1 cellular context compared by ENCODE assay signal in genomic region chr22:37639771-37640590, GRCh38.
A peak's percentile ranks its signal among the peaks of the same experiment; 100 is the strongest.
TF ChIP-seq lines count a peak whose summit lies in the region.

No MANE protein-coding gene starts in this region.

TF ChIP-seq in H1, 55 proteins besides CTCF, POLR2A, EP300 and RAD21:
- TF ChIP-seq KDM4A (IDR thresholded peaks at IDR 0.05; ENCODE audit: low read depth, low read length, severe bottlenecking) (peak; percentile 24), BACH1 (IDR thresholded peaks at IDR 0.05; ENCODE audit: low read length) (no peak), KDM1A (IDR thresholded peaks at IDR 0.05; ENCODE audit: borderline replicate concordance, low read length) (peak; percentile 61; the same call in 1 of the 2 replicates)
